8 cellular contexts compared by ENCODE assay signal in the genomic region with DNA sequence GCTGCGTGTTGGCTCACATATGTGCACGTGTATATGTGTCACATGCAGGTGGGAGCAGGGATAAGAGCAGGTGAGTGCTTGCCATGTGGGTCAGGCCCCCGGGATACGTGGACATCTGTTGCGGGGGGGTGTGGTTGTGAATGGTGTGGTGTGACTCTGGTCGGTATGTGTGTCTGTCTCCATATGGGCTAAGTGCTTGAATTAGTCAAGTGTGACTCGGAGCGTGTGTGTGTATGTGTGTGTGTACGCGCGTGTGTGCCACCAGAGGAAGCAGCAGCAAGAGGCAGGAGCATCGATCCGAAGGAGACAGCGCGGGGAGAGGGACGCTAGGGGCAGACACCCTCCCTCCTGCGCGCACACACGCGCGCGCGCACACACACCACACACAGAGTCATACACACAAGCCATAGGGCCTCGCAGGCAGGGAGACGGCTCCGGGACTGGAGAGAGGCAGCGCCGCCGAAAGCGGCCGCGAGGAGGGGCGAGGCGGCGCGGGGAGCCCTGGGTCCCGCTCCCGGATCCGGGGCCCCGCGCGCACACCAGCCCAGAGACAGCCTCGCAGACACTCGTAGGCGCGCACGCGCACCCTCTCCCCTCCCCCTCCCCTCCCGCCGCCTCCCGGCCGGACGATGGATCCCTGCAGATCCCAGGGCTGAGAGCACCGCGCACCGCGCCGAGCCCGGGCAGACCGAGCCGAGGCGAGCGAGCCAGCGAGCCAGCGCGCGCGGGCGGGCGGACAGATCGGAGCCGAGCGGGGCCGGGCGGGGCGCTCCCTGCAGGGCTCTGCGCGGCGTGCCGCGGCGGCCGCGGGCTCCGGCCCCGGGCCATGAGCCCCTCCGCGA. TPM values are rescaled to one million over a fixed set of nuclear protein-coding genes. Genes with fewer than 3 reads are reported as not detected.
A peak's percentile ranks its signal among the peaks of the same experiment; 100 is the strongest.
DNase-seq lines count a peak whose midpoint lies in the region; ATAC-seq, FAIRE-seq and TF ChIP-seq lines count a peak whose summit lies in the region.

A gene (plus strand): TSS at position 597 of the 842 bp plus-strand sequence. CDS start 1,171 bp downstream, outside the sequence.

- no peaks in the 10 kb centered on the region for H3K9me3 Mint-ChIP-seq in activated naive CD4-positive, alpha-beta T cell treated with anti-CD3 and anti-CD28 coated beads, Interleukin-2, amount 10 ng/mL, durations not matched to agents 7 days and 5 days
- no peaks in the 10 kb centered on the region for H3K9me3 Mint-ChIP-seq in neural progenitor cell

- H3K4me1 ChIP-seq in OCI-LY3 (ENCODE audit: low read length): peaks cover 17% of the 10 kb centered on the region
- peaks cover 8% of the 10 kb centered on the region for H3K4me1 ChIP-seq in neural progenitor cell
- peaks cover 17 to 22% of the 10 kb centered on the region in 2 donors for H3K4me1 ChIP-seq in thoracic aorta (ENCODE audit: control insufficient read depth in 1 of 2, low read depth in 2 of 2)

- TF ChIP-seq CTCF in HFF-Myc (IDR thresholded peaks at IDR 0.05; ENCODE audit: low read depth, low read length, missing control alignments) (no peak), OCI-LY3 (IDR thresholded peaks at IDR 0.05; ENCODE audit: low read depth, low read length) (peak; percentile 5; the same call in 1 of the 2 replicates), neural progenitor cell (IDR thresholded peaks at IDR 0.05) (peak; percentile 9), thoracic aorta (IDR thresholded peaks at IDR 0.05) (no peak)

- H3K4me1 Mint-ChIP-seq in activated naive CD4-positive, alpha-beta T cell treated with anti-CD3 and anti-CD28 coated beads, Interleukin-2, amount 10 ng/mL, durations not matched to agents 7 days and 5 days: peaks cover 44% of the 10 kb centered on the region
- peaks cover 23% of the 10 kb centered on the region for H3K4me1 Mint-ChIP-seq in neural progenitor cell

- H2AFZ ChIP-seq in OCI-LY3 (ENCODE audit: low read depth, low read length): peak within 1 kb of the TSS; percentile 76
- peak within 1 kb of the TSS; percentile 97 for H2AFZ ChIP-seq in neural progenitor cell (replicated peaks)

- CTCF ChIA-PET in activated naive CD4-positive, alpha-beta T cell treated with anti-CD3 and anti-CD28 coated beads, Interleukin-2, amount 10 ng/mL, durations not matched to agents 7 days and 5 days (lab: Charles Lee): interaction anchor here (0.9 to 5.1 kb wide), 11 partner anchors 10 to 190 kb away, joined by 4 to 94 read pairs (median 29); a partner anchor contains a TSS

- peak within 1 kb of the TSS; percentile 78 for H3K4me3 Mint-ChIP-seq in activated naive CD4-positive, alpha-beta T cell treated with anti-CD3 and anti-CD28 coated beads, Interleukin-2, amount 10 ng/mL, durations not matched to agents 7 days and 5 days
- peak within 1 kb of the TSS; percentile 96 for H3K4me3 Mint-ChIP-seq in neural progenitor cell

- peaks cover 72% of the 10 kb centered on the region for H3K27me3 Mint-ChIP-seq in activated naive CD4-positive, alpha-beta T cell treated with anti-CD3 and anti-CD28 coated beads, Interleukin-2, amount 10 ng/mL, durations not matched to agents 7 days and 5 days
- H3K27me3 Mint-ChIP-seq in neural progenitor cell (ENCODE audit: insufficient read depth, low read depth): peaks cover 31% of the 10 kb centered on the region

- no peaks in the 10 kb centered on the region for H4K20me1 ChIP-seq in OCI-LY3 (ENCODE audit: insufficient read depth, low read length)
- H4K20me1 ChIP-seq in neural progenitor cell (ENCODE audit: low read depth): no peaks in the 10 kb centered on the region

- peak within 1 kb of the TSS; percentile 58 for H3K4me3 ChIP-seq in HFF-Myc (replicated peaks; ENCODE audit: low read depth, low read length)
- H3K4me3 ChIP-seq in OCI-LY3 (ENCODE audit: low read length): peak within 1 kb of the TSS; percentile 84
- H3K4me3 ChIP-seq in neural progenitor cell: peak within 1 kb of the TSS; percentile 92
- peak within 1 kb of the TSS; percentile 84 for H3K4me3 ChIP-seq in thoracic aorta

- H3K9me3 ChIP-seq in OCI-LY3 (ENCODE audit: insufficient read depth, low read length) (no peaks in the 10 kb centered on the region), neural progenitor cell (ENCODE audit: low read depth) (no peaks in the 10 kb centered on the region), thoracic aorta (no peaks in the 10 kb centered on the region)

- H3F3A ChIP-seq in neural progenitor cell (ENCODE audit: low read depth): peaks cover 14% of the 10 kb centered on the region

- no peak within 1 kb of the TSS for H3K27ac ChIP-seq in OCI-LY3 (ENCODE audit: low read length)
- no peak within 1 kb of the TSS for H3K27ac ChIP-seq in neural progenitor cell
- no peak within 1 kb of the TSS for H3K27ac ChIP-seq in thoracic aorta

- H3K36me3 Mint-ChIP-seq in activated naive CD4-positive, alpha-beta T cell treated with anti-CD3 and anti-CD28 coated beads, Interleukin-2, amount 10 ng/mL, durations not matched to agents 7 days and 5 days: no peaks in the 10 kb centered on the region
- H3K36me3 Mint-ChIP-seq in neural progenitor cell: peaks cover 11% of the 10 kb centered on the region

- no peak within 1 kb of the TSS for H3K27ac Mint-ChIP-seq in activated naive CD4-positive, alpha-beta T cell treated with anti-CD3 and anti-CD28 coated beads, Interleukin-2, amount 10 ng/mL, durations not matched to agents 7 days and 5 days
- peak within 1 kb of the TSS; percentile 16 for H3K27ac Mint-ChIP-seq in neural progenitor cell

- H3K4me2 ChIP-seq in OCI-LY3 (ENCODE audit: low read length) (peak within 1 kb of the TSS; percentile 97), neural progenitor cell (peak within 1 kb of the TSS; percentile 99)

- DNase-seq in Ammon's horn (ENCODE audit: low spot score) (peak; percentile 76), HFF-Myc (ENCODE audit: extremely low read depth, low read depth) (no peak), frontal cortex (ENCODE audit: low spot score in 2 of 2) (peak; percentile 79 to 88), neural progenitor cell (ENCODE audit: low spot score) (peak; percentile 88), thoracic aorta (ENCODE audit: low spot score) (no peak), NCI-H2107 (lab: John Stamatoyannopoulos, UW) (no peak)
- peak; percentile 70 for DNase-seq in activated naive CD4-positive, alpha-beta T cell treated with anti-CD3 and anti-CD28 coated beads, Interleukin-2, amount 10 ng/mL, durations not matched to agents 7 days and 5 days

- no peak for ATAC-seq in thoracic aorta (ENCODE audit: insufficient number of reproducible peaks, low FRiP score, low read depth)

- H3K9ac ChIP-seq in OCI-LY3 (ENCODE audit: low read length): peak within 1 kb of the TSS; percentile 68
- no peak within 1 kb of the TSS for H3K9ac ChIP-seq in neural progenitor cell

- H3K27me3 ChIP-seq in OCI-LY3 (ENCODE audit: low read depth, low read length) (peaks cover 3% of the 10 kb centered on the region; the same call in 1 of the 2 replicates), neural progenitor cell (peaks cover 91% of the 10 kb centered on the region), thoracic aorta (replicated peaks; ENCODE audit: insufficient read depth) (no peaks in the 10 kb centered on the region)

- no peaks in the 10 kb centered on the region for H3K79me2 ChIP-seq in OCI-LY3 (ENCODE audit: low read length)
- no peaks in the 10 kb centered on the region for H3K79me2 ChIP-seq in neural progenitor cell (ENCODE audit: low read depth)

- H3K36me3 ChIP-seq in OCI-LY3 (replicated peaks; ENCODE audit: low read depth, low read length): no peaks in the 10 kb centered on the region
- H3K36me3 ChIP-seq in neural progenitor cell: no peaks in the 10 kb centered on the region
- H3K36me3 ChIP-seq in thoracic aorta: no peaks in the 10 kb centered on the region

- FAIRE-seq in frontal cortex (lab: Jason Lieb, UNC): no peak

RNA-seq across cellular contexts. Expression of the gene that starts here (rescaled TPM):
- total RNA-seq in frontal cortex (15.5 TPM), neural progenitor cell (ENCODE audit: low replicate concordance) (2.5 and 5.6 TPM in 2 replicates), thoracic aorta (not detected)

Comparison
In these comparisons a context has a peak if more than half of its experiments do, and no peak if none do; other contexts are left out.
1. DNase-seq: peak in Ammon's horn (single experiment), activated naive CD4-positive, alpha-beta T cell treated with anti-CD3 and anti-CD28 coated beads, Interleukin-2, amount 10 ng/mL, durations not matched to agents 7 days and 5 days (single experiment), frontal cortex (2 of 2) and neural progenitor cell (single experiment); none in HFF-Myc (single experiment), thoracic aorta (single experiment) and NCI-H2107 (single experiment).
2. CTCF ChIP-seq: peak in OCI-LY3 (single experiment) and neural progenitor cell (single experiment); none in HFF-Myc (single experiment) and thoracic aorta (single experiment).
3. Peak in every context shown above with its lines, with median percentiles within 50 percentile points of each other: H3K4me3 ChIP-seq.